In the genomic region with DNA sequence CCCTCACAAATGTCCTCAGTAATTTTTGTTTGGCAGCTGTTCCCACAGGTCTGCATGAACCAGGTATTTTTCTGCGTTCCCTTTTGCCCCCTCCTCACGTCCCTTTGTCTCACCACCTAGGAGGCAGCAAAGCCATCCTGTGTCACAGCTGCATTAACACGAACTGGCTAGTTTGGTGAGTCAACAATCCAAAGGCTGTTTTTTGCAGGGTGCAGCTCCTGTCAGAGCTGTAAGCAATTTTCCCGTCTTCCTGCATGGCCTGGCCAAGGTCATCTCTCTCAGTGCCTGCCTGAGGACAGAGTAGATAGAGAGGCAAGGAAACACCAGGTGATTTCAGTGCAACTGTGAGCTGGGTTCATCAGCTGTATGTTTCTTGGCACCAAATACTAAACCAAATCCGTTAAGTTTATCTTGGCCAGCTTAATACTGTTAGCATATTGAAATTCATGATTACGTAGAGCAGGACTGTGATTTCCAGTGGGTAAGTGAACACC, we compare ENCODE assay signal across 30 cellular contexts. TPM values are rescaled to one million over a fixed set of nuclear protein-coding genes. Genes with fewer than 3 reads are reported as not detected.
A peak's percentile ranks its signal among the peaks of the same experiment; 100 is the strongest.
DNase-seq lines count a peak whose midpoint lies in the region; ATAC-seq and TF ChIP-seq lines count a peak whose summit lies in the region.
"Had no signal": no experiment of that assay in that cellular context is flagged by ENCODE, and none has a peak within 500 bp of the region (broad histone marks: within the 10 kb centered on the region; RNA-seq: fewer than 3 reads in every experiment).

No MANE protein-coding gene starts in this region.

- no peaks in the 10 kb centered on the region for H3K36me3 Mint-ChIP-seq in CD8-positive, alpha-beta memory T cell
- H3K36me3 Mint-ChIP-seq: activated naive CD8-positive, alpha-beta T cell treated with anti-CD3 and anti-CD28 coated beads for 36 hours; brain; CD4-positive, CD25-positive, alpha-beta regulatory T cell; stimulated activated memory B cell treated with anti-CD40 and anti-IgM and Interleukin-4, amounts not matched to agents 10 μg/mL and 1 μg/mL and 100 μg/mL, for 72 hours had no signal

- 20 to 25% methylated on average over 6 of the region's 6 CpGs for WGBS in body of pancreas, 2 donors
- WGBS in trophoblast cell (ENCODE audit: extremely low coverage, insufficient coverage, insufficient read length) = no CpG with 5 or more reads among the region's 6 CpGs

- no peak overlapping the region for H3K23ac ChIP-seq in trophoblast cell (ENCODE audit: low read length)

- DNase-seq in NCI-H2081 (lab: John Stamatoyannopoulos, UW) (peak; percentile 23 to 76), body of pancreas (peak in 3 of 4 donors; percentile 34 to 51 (median 38)), islet precursor cell (peak; percentile 80), trophoblast cell (no peak), MM.1S (no peak)
- no peak for DNase-seq in CD8-positive, alpha-beta memory T cell
- DNase-seq: activated CD4-positive, alpha-beta T cell treated with anti-CD3 and anti-CD28 coated beads, Interleukin-2, amount 10 ng/mL, durations not matched to agents 7 days and 5 days; activated naive CD8-positive, alpha-beta T cell treated with anti-CD3 and anti-CD28 coated beads for 36 hours; CD4-positive, CD25-positive, alpha-beta regulatory T cell; heart right ventricle; KBM-7; left ventricle myocardium superior; MV-4-11; NCI-H187 treated with DMSO at 0.1 percent for 48 hours; NCI-H510A; SJCRH30; stimulated activated CD4-positive, alpha-beta T cell treated with anti-CD3 and anti-CD28 coated beads, Interleukin-2, amount 100 ng/mL, for 24 hours had no signal

- peak overlapping the region in 1 of 8 donors; percentile 67 for H3K27ac Mint-ChIP-seq in CD8-positive, alpha-beta memory T cell
- H3K27ac Mint-ChIP-seq: activated CD4-positive, alpha-beta T cell treated with anti-CD3 and anti-CD28 coated beads, Interleukin-2, amount 10 ng/mL, durations not matched to agents 7 days and 5 days; activated naive CD8-positive, alpha-beta T cell treated with anti-CD3 and anti-CD28 coated beads for 36 hours; activated T-helper 2 cell treated with anti-CD3 and anti-CD28 coated beads, Interferon-gamma antibody, Interleukin-2, Interleukin-4, amounts not matched to agents 10 μg/mL and 5 μg/mL and 100 μg/mL, durations not matched to agents 14 hours and 24 hours and 36 hours; CD4-positive, CD25-positive, alpha-beta regulatory T cell; stimulated activated memory B cell treated with anti-CD40 and anti-IgM and Interleukin-4, amounts not matched to agents 10 μg/mL and 1 μg/mL and 100 μg/mL, for 72 hours; T-helper 1 cell treated with Interleukin-12 subunit alpha and Interleukin-12 subunit beta and Interleukin-4 antibody, amounts not matched to agents 30 μg/mL and 1 μg/mL, for 36 hours had no signal

- peaks cover 11% of the 10 kb centered on the region for H3K4me1 ChIP-seq in body of pancreas
- peaks cover 12 to 18% of the 10 kb centered on the region in 2 experiments for H3K4me1 ChIP-seq in trophoblast cell (ENCODE audit: control insufficient read depth in 1 of 2, insufficient read depth in 2 of 2, low read length in 2 of 2)
- no peaks in the 10 kb centered on the region for H3K4me1 ChIP-seq in CD8-positive, alpha-beta memory T cell (ENCODE audit: insufficient read depth, low read length)
- no peaks in the 10 kb centered on the region for H3K4me1 ChIP-seq in MM.1S (ENCODE audit: low read length)
- H3K4me1 ChIP-seq: heart right ventricle, SJCRH30, suprapubic skin, vagina had no signal

- peaks cover 26 to 64% of the 10 kb centered on the region in 2 donors for H3K27me3 Mint-ChIP-seq in CD8-positive, alpha-beta memory T cell

- H3K4me1 Mint-ChIP-seq in CD8-positive, alpha-beta memory T cell = no peaks in the 10 kb centered on the region
- H3K4me1 Mint-ChIP-seq: activated CD4-positive, alpha-beta T cell treated with anti-CD3 and anti-CD28 coated beads, Interleukin-2, amount 10 ng/mL, durations not matched to agents 7 days and 5 days; activated naive CD8-positive, alpha-beta T cell treated with anti-CD3 and anti-CD28 coated beads for 36 hours had no signal

- peak overlapping the region; percentile 50 for H2BK12ac ChIP-seq in trophoblast cell (ENCODE audit: low read length)

- no peaks in the 10 kb centered on the region for H3F3A ChIP-seq in MM.1S (ENCODE audit: insufficient read depth, low read length)

- no peak overlapping the region for H2BK120ac ChIP-seq in trophoblast cell (ENCODE audit: insufficient read depth, low read length, poor library complexity)

- TF ChIP-seq POLR2A in body of pancreas (IDR thresholded peaks at IDR 0.05) = no peak

- no peak overlapping the region for H3K18ac ChIP-seq in trophoblast cell (ENCODE audit: low read length)

- no peak overlapping the region for H3K14ac ChIP-seq in trophoblast cell (ENCODE audit: low read length)

- no peak overlapping the region for H3K4me3 Mint-ChIP-seq in CD8-positive, alpha-beta memory T cell
- H3K4me3 Mint-ChIP-seq: activated CD4-positive, alpha-beta T cell treated with anti-CD3 and anti-CD28 coated beads, Interleukin-2, amount 10 ng/mL, durations not matched to agents 7 days and 5 days; activated naive CD8-positive, alpha-beta T cell treated with anti-CD3 and anti-CD28 coated beads for 36 hours; brain; CD4-positive, CD25-positive, alpha-beta regulatory T cell; stimulated activated memory B cell treated with anti-CD40 and anti-IgM and Interleukin-4, amounts not matched to agents 10 μg/mL and 1 μg/mL and 100 μg/mL, for 72 hours; T-helper 1 cell treated with Interleukin-12 subunit alpha and Interleukin-12 subunit beta and Interleukin-4 antibody, amounts not matched to agents 30 μg/mL and 1 μg/mL, for 36 hours had no signal

- no peaks in the 10 kb centered on the region for H3K79me2 ChIP-seq in trophoblast cell (ENCODE audit: control insufficient read depth, insufficient read depth, low read length, poor library complexity)
- no peaks in the 10 kb centered on the region for H3K79me2 ChIP-seq in MM.1S (ENCODE audit: low read length)

- H4K91ac ChIP-seq in trophoblast cell (ENCODE audit: low read depth, low read length) = no peak overlapping the region

- no peak overlapping the region for H2BK5ac ChIP-seq in trophoblast cell (ENCODE audit: low read depth, low read length, poor library complexity)

- POLR2A ChIA-PET in CD8-positive, alpha-beta memory T cell (lab: Charles Lee) = no interaction called here

- H3K9ac ChIP-seq in trophoblast cell (ENCODE audit: low read length) = no peak overlapping the region
- H3K9ac ChIP-seq in MM.1S (ENCODE audit: low read length) = no peak overlapping the region

- peak; percentile 63 for ATAC-seq in body of pancreas
- ATAC-seq in HG03520 (IDR thresholded peaks at IDR 0.05; ENCODE audit: unreplicated experiment) = no peak
- ATAC-seq: HCT116; left ventricle myocardium superior; stimulated activated memory B cell treated with anti-CD40 and anti-IgM and Interleukin-4, amounts not matched to agents 10 μg/mL and 1 μg/mL and 100 μg/mL, for 72 hours had no signal

- H4K12ac ChIP-seq in trophoblast cell (ENCODE audit: low read depth, low read length) = no peak overlapping the region

- H3K4me2 ChIP-seq in trophoblast cell (ENCODE audit: low read length) (no peak overlapping the region), MM.1S (ENCODE audit: low read depth, low read length) (no peak overlapping the region)

- no peak overlapping the region for H4K8ac ChIP-seq in trophoblast cell (ENCODE audit: low read depth, low read length)

- H3K4ac ChIP-seq in trophoblast cell (ENCODE audit: low read depth, low read length) = no peak overlapping the region

- H3K9me3 ChIP-seq in body of pancreas (no peaks in the 10 kb centered on the region), trophoblast cell (ENCODE audit: insufficient read depth, low read depth, low read length) (no peaks in the 10 kb centered on the region), MM.1S (replicated peaks; ENCODE audit: insufficient read depth, low read length) (no peaks in the 10 kb centered on the region)
- H3K9me3 ChIP-seq in CD8-positive, alpha-beta memory T cell (ENCODE audit: low read length) = no peaks in the 10 kb centered on the region
- H3K9me3 ChIP-seq: heart right ventricle, SJCRH30, suprapubic skin, vagina had no signal

- no peaks in the 10 kb centered on the region for H4K20me1 ChIP-seq in MM.1S (ENCODE audit: insufficient read depth, low read length)

- peaks cover 4% of the 10 kb centered on the region for H3K79me1 ChIP-seq in trophoblast cell (ENCODE audit: low read length)

- no peak overlapping the region for H2AK5ac ChIP-seq in trophoblast cell (ENCODE audit: low read length)

- intact Hi-C loops in body of pancreas (cut with DNase I) = loop anchor here (10.0 kb wide), 1 partner anchor 120 kb away; no protein-coding TSS in a partner anchor

- H3K9me3 Mint-ChIP-seq in CD8-positive, alpha-beta memory T cell = no peaks in the 10 kb centered on the region
- H3K9me3 Mint-ChIP-seq: activated CD4-positive, alpha-beta T cell treated with anti-CD3 and anti-CD28 coated beads, Interleukin-2, amount 10 ng/mL, durations not matched to agents 7 days and 5 days; activated naive CD8-positive, alpha-beta T cell treated with anti-CD3 and anti-CD28 coated beads for 36 hours; activated T-helper 2 cell treated with anti-CD3 and anti-CD28 coated beads, Interferon-gamma antibody, Interleukin-2, Interleukin-4, amounts not matched to agents 10 μg/mL and 5 μg/mL and 100 μg/mL, durations not matched to agents 14 hours and 24 hours and 36 hours; stimulated activated memory B cell treated with anti-CD40 and anti-IgM and Interleukin-4, amounts not matched to agents 10 μg/mL and 1 μg/mL and 100 μg/mL, for 72 hours; T-helper 1 cell treated with Interleukin-12 subunit alpha and Interleukin-12 subunit beta and Interleukin-4 antibody, amounts not matched to agents 30 μg/mL and 1 μg/mL, for 36 hours had no signal

- H3K27me3 ChIP-seq in body of pancreas (peaks cover 0 to 8% of the 10 kb centered on the region in 2 donors), trophoblast cell (ENCODE audit: insufficient read depth, low read length) (no peaks in the 10 kb centered on the region), MM.1S (replicated peaks; ENCODE audit: insufficient read depth, low read length) (no peaks in the 10 kb centered on the region)
- H3K27me3 ChIP-seq in CD8-positive, alpha-beta memory T cell (ENCODE audit: insufficient read depth, low read length, poor library complexity, severe bottlenecking) = no peaks in the 10 kb centered on the region
- H3K27me3 ChIP-seq: SJCRH30, suprapubic skin, vagina had no signal

- CTCF ChIA-PET in CD8-positive, alpha-beta memory T cell (lab: Charles Lee) = no interaction called here

- no peaks in the 10 kb centered on the region for H3K36me3 ChIP-seq in body of pancreas (replicated peaks in 1 of 2; ENCODE audit: insufficient read depth in 1 of 2, low read depth in 2 of 2)
- no peaks in the 10 kb centered on the region for H3K36me3 ChIP-seq in trophoblast cell (ENCODE audit: control insufficient read depth in 1 of 2, insufficient read depth in 2 of 2, low read length in 2 of 2)
- H3K36me3 ChIP-seq in CD8-positive, alpha-beta memory T cell (ENCODE audit: insufficient read depth, low read length) = no peaks in the 10 kb centered on the region
- H3K36me3 ChIP-seq in MM.1S (replicated peaks; ENCODE audit: insufficient read depth, low read length) = no peaks in the 10 kb centered on the region
- H3K36me3 ChIP-seq: heart right ventricle, SJCRH30, suprapubic skin, vagina had no signal

- TF ChIP-seq CTCF in body of pancreas (IDR thresholded peaks at IDR 0.05) (no peak), MM.1S (IDR thresholded peaks at IDR 0.05; ENCODE audit: low read length) (no peak)

- H2AFZ ChIP-seq in trophoblast cell (ENCODE audit: insufficient read depth, low read length, poor library complexity) (no peak overlapping the region), MM.1S (ENCODE audit: low read length) (no peak overlapping the region)

- H3K4me3 ChIP-seq in body of pancreas = no peak overlapping the region
- H3K4me3 ChIP-seq in trophoblast cell (ENCODE audit: low read depth, low read length) = no peak overlapping the region
- H3K4me3 ChIP-seq in CD8-positive, alpha-beta memory T cell (ENCODE audit: low read length) = no peak overlapping the region
- no peak overlapping the region for H3K4me3 ChIP-seq in MM.1S (ENCODE audit: low read length)
- H3K4me3 ChIP-seq: coronary artery, heart right ventricle, SJCRH30, skin epidermis, suprapubic skin, vagina had no signal

- H3K27ac ChIP-seq in body of pancreas = no peak overlapping the region
- H3K27ac ChIP-seq in trophoblast cell (ENCODE audit: low read depth, low read length) = no peak overlapping the region
- no peak overlapping the region for H3K27ac ChIP-seq in CD8-positive, alpha-beta memory T cell (ENCODE audit: low read depth, low read length)
- no peak overlapping the region for H3K27ac ChIP-seq in MM.1S (ENCODE audit: low read length)
- H3K27ac ChIP-seq: coronary artery, heart right ventricle, SJCRH30, skin epidermis, suprapubic skin, vagina, VCaP had no signal

- H3K9me2 ChIP-seq in MM.1S (replicated peaks; ENCODE audit: insufficient read depth, low read length) = no peaks in the 10 kb centered on the region

RNA-seq across cellular contexts. Expression of a gene that starts 20.6 kb away (rescaled TPM):
- not detected for total RNA-seq in body of pancreas
- not detected in 2 replicates for polyA plus RNA-seq in trophoblast cell (2013)
- total RNA-seq in CD8-positive, alpha-beta memory T cell = not detected
- polyA plus RNA-seq in CD8-positive, alpha-beta memory T cell = not detected
- total RNA-seq: activated CD4-positive, alpha-beta T cell treated with anti-CD3 and anti-CD28 coated beads, Interleukin-2, amount 10 ng/mL, durations not matched to agents 7 days and 5 days; activated naive CD8-positive, alpha-beta T cell treated with anti-CD3 and anti-CD28 coated beads for 36 hours; activated T-helper 2 cell treated with anti-CD3 and anti-CD28 coated beads, Interferon-gamma antibody, Interleukin-2, Interleukin-4, amounts not matched to agents 10 μg/mL and 5 μg/mL and 100 μg/mL, durations not matched to agents 14 hours and 24 hours and 36 hours; CD4-positive, CD25-positive, alpha-beta regulatory T cell; left ventricle myocardium superior; pulmonary artery endothelial cell had no signal
- polyA plus RNA-seq: CD4-positive, CD25-positive, alpha-beta regulatory T cell; neural cell had no signal

RNA-seq across cellular contexts. Expression of a gene that starts 21.0 kb away (rescaled TPM):
- under 1 TPM in 1 of 2 donors, not detected in 1; 0.26 TPM for total RNA-seq in body of pancreas
- 0.47 and 0.89 TPM in 2 replicates for polyA plus RNA-seq in trophoblast cell (2013)
- under 1 TPM in 1 of 2 experiments, not detected in 1; 0.46 TPM for total RNA-seq in CD8-positive, alpha-beta memory T cell
- polyA plus RNA-seq in CD8-positive, alpha-beta memory T cell = not detected
- total RNA-seq: activated T-helper 2 cell treated with anti-CD3 and anti-CD28 coated beads, Interferon-gamma antibody, Interleukin-2, Interleukin-4, amounts not matched to agents 10 μg/mL and 5 μg/mL and 100 μg/mL, durations not matched to agents 14 hours and 24 hours and 36 hours; CD4-positive, CD25-positive, alpha-beta regulatory T cell; heart right ventricle; left ventricle myocardium superior; pulmonary artery endothelial cell; vagina had no signal
- polyA plus RNA-seq: CD4-positive, CD25-positive, alpha-beta regulatory T cell had no signal

RNA-seq across cellular contexts. Expression of a gene that starts 22.3 kb away (rescaled TPM):
- total RNA-seq in body of pancreas = 1 to 10 TPM; 1.6 to 9.6 TPM
- polyA plus RNA-seq in trophoblast cell (2013) = 22.2 and 24.9 TPM in 2 replicates
- 10 to 100 TPM; 16.5 to 19.2 TPM for total RNA-seq in CD8-positive, alpha-beta memory T cell
- polyA plus RNA-seq in CD8-positive, alpha-beta memory T cell = 17.5 TPM

RNA-seq across cellular contexts. Expression of a gene that starts 37.8 kb away (rescaled TPM):
- total RNA-seq in body of pancreas = 1 to 10 TPM in 1 of 2 donors, under 1 TPM in 1; 0.33 to 1.3 TPM
- polyA plus RNA-seq in trophoblast cell (2013) = 3.7 TPM in 2 replicates
- total RNA-seq in CD8-positive, alpha-beta memory T cell = 1 to 10 TPM; 7.3 to 8.1 TPM
- polyA plus RNA-seq in CD8-positive, alpha-beta memory T cell = 6.9 TPM

Comparison
In these comparisons a context has a peak if more than half of its experiments do, and no peak if none do; other contexts are left out.
1. DNase-seq: peak in NCI-H2081 (2 of 2), body of pancreas (3 of 4) and islet precursor cell (single experiment); none in trophoblast cell (0 of 2), CD8-positive, alpha-beta memory T cell (0 of 5) and MM.1S (single experiment).